In genomic region chr3:121749276-121750086, GRCh38 we compare ENCODE assay signal across 8 cellular contexts. TPM values are rescaled to one million over a fixed set of nuclear protein-coding genes. Genes with fewer than 3 reads are reported as not detected.
DNase-seq lines count a peak whose midpoint lies in the region; ATAC-seq and TF ChIP-seq lines count a peak whose summit lies in the region.

GOLGB1 (minus strand) TSS chr3:121749741; CDS start chr3:121730971, 18,770 bp downstream.

- H3K9ac ChIP-seq in mucosa of stomach (ENCODE audit: low read length), result peak within 1 kb of the TSS; percentile 99

- no peaks in the 10 kb centered on the region for H3K9me2 ChIP-seq in PC-9 (ENCODE audit: insufficient read depth)

- H3K4me3 ChIP-seq in PC-9 (peak within 1 kb of the TSS; percentile 75), mucosa of stomach (ENCODE audit: low read length) (peak within 1 kb of the TSS; percentile 47)

- H3K27ac ChIP-seq in PC-9, result peak within 1 kb of the TSS; percentile 72

- no peaks in the 10 kb centered on the region for H3K9me3 ChIP-seq in PC-9 (ENCODE audit: insufficient read depth, low read depth)
- no peaks in the 10 kb centered on the region for H3K9me3 ChIP-seq in mucosa of stomach (ENCODE audit: control insufficient read depth, low read length)

- in situ Hi-C loops in KBM-7 (cut with MboI; ENCODE audit: low pct_unique_long_range_greater_than_20kb, low sequenced_read_pairs), result no loop called here

- peaks cover 12% of the 10 kb centered on the region; the same call in 1 of the 2 replicates for H3F3A ChIP-seq in PC-9 (ENCODE audit: insufficient read depth, low read depth)

- H3K36me3 ChIP-seq in PC-9 (ENCODE audit: low read depth) (no peaks in the 10 kb centered on the region), mucosa of stomach (ENCODE audit: control insufficient read depth, insufficient read depth, low read length) (no peaks in the 10 kb centered on the region)

- DNase-seq in DMS53 treated with DMSO at 0.1 percent for 48 hours (lab: John Stamatoyannopoulos, UW; ENCODE audit: unreplicated experiment), result peak; percentile 96
- DNase-seq in KBM-7, result peak; percentile 100
- DNase-seq in PC-9, result peak; percentile 94 to 100
- peak; percentile 84 for DNase-seq in activated T-cell treated with anti-CD3 and anti-CD28 coated beads, Interleukin-2, amount 50 U/mL, for 1 hour
- peak; percentile 82 to 83 for DNase-seq in stimulated activated CD8-positive, alpha-beta memory T cell treated with anti-CD3 and anti-CD28 coated beads, Interleukin-7, amount 100 ng/mL, for 1 hour (ENCODE audit: low read depth in 2 of 2)

- CTCF ChIA-PET in PC-9 (lab: Charles Lee), result interaction anchor here (0.7 kb wide), 1 partner anchor 203 kb away, joined by 3 read pairs; no protein-coding TSS in a partner anchor

- ATAC-seq in GM21723 (IDR thresholded peaks at IDR 0.05; ENCODE audit: unreplicated experiment), result peak; percentile 96
- ATAC-seq in esophagus mucosa, result peak; percentile 99

- intact Hi-C loops in PC-9 (cut with micrococcal nuclease; ENCODE audit: unreplicated experiment), result loop anchor here (2.0 kb wide), 1 partner anchor 85 kb away; the partner anchor contains the start of genes EAF2 and IQCB1

- peak within 1 kb of the TSS; percentile 94 for H3K4me2 ChIP-seq in PC-9

- H2AFZ ChIP-seq in PC-9, result peak within 1 kb of the TSS; percentile 87

- POLR2A ChIA-PET in PC-9 (lab: Charles Lee; ENCODE audit: unreplicated experiment), result interaction anchor here (0.6 to 0.7 kb wide), 3 partner anchors 60 to 1141 kb away, joined by 4 to 6 read pairs (median 6); partner anchors contain the start of genes EAF2 and IQCB1

- peaks cover 53% of the 10 kb centered on the region for H3K79me2 ChIP-seq in PC-9 (ENCODE audit: low read depth)

- no peak for TF ChIP-seq CTCF in PC-9 (conservative IDR thresholded peaks at IDR 0.05)

- H3K4me1 ChIP-seq in PC-9 (replicated peaks; ENCODE audit: insufficient read depth) (peaks cover 33% of the 10 kb centered on the region), mucosa of stomach (ENCODE audit: control insufficient read depth, insufficient read depth, low read length) (peaks cover 7% of the 10 kb centered on the region)

- no TSS peak for BruUV-seq in PC-9 (replicated peaks; lab: Mats Ljungman, UMichigan)

- H4K20me1 ChIP-seq in PC-9 (ENCODE audit: insufficient read depth), result peaks cover 28% of the 10 kb centered on the region

- H3K27me3 ChIP-seq in PC-9 (ENCODE audit: insufficient read depth, low read depth) (no peaks in the 10 kb centered on the region), mucosa of stomach (ENCODE audit: control insufficient read depth, insufficient read depth, low read length) (no peaks in the 10 kb centered on the region)

RNA-seq across cellular contexts. Expression of gene GOLGB1, which starts in this region (rescaled TPM):
- 60.8 and 73.1 TPM in 2 replicates for total RNA-seq in PC-9 (2021)
- 35.7 TPM for total RNA-seq in esophagus mucosa

Comparison
In these comparisons a context has a peak if more than half of its experiments do, and no peak if none do; other contexts are left out.
1. Peak in every context shown above with its lines: DNase-seq, ATAC-seq, H3K4me3 ChIP-seq and H3K27ac ChIP-seq.